8 cellular contexts compared by ENCODE assay signal in genomic region chr19:52734340-52734892, GRCh38. TPM values are rescaled to one million over a fixed set of nuclear protein-coding genes. Genes with fewer than 3 reads are reported as not detected.
DNase-seq lines count a peak whose midpoint lies in the region; ATAC-seq and TF ChIP-seq lines count a peak whose summit lies in the region.

No MANE protein-coding gene starts in this region.

- no peaks in the 10 kb centered on the region for H3K27me3 ChIP-seq in A673 (replicated peaks; ENCODE audit: insufficient read depth, low read depth, low read length, poor library complexity)
- no peaks in the 10 kb centered on the region for H3K27me3 ChIP-seq in Peyer's patch
- H3K27me3 ChIP-seq in endodermal cell (ENCODE audit: control insufficient read depth, insufficient read depth, low read length, poor library complexity, severe bottlenecking): no peaks in the 10 kb centered on the region
- no peaks in the 10 kb centered on the region for H3K27me3 ChIP-seq in mucosa of stomach (ENCODE audit: control insufficient read depth, insufficient read depth, low read length)
- no peaks in the 10 kb centered on the region for H3K27me3 ChIP-seq in aorta (ENCODE audit: control insufficient read depth in 1 of 2, insufficient read depth in 2 of 2, low read length in 1 of 2)

- DNase-seq in A673 (ENCODE audit: low spot score): peak; percentile 25
- no peak for DNase-seq in Peyer's patch
- DNase-seq in endodermal cell: peak; percentile 69
- peak in 1 of 2 donors; percentile 77 for DNase-seq in aorta
- DNase-seq in NCI-H2029 (lab: John Stamatoyannopoulos, UW): no peak

- no peak for TF ChIP-seq POLR2A in Peyer's patch (IDR thresholded peaks at IDR 0.05)

- H3K9ac ChIP-seq in endodermal cell (ENCODE audit: extremely low read depth, low read length, poor library complexity, severe bottlenecking) (peak overlapping the region; percentile 88), mucosa of stomach (ENCODE audit: low read length) (peak overlapping the region; percentile 94)

- peaks cover 10% of the 10 kb centered on the region for H3K9me3 Mint-ChIP-seq in endodermal cell

- ATAC-seq in HG02852 (IDR thresholded peaks at IDR 0.05; ENCODE audit: unreplicated experiment) (peak; percentile 43), aorta (ENCODE audit: low FRiP score) (peak; percentile 51)

- no peaks in the 10 kb centered on the region for H3K27me3 Mint-ChIP-seq in endodermal cell (ENCODE audit: insufficient read depth)

- no peaks in the 10 kb centered on the region for H3K4me1 ChIP-seq in A673 (ENCODE audit: insufficient read depth, low read length, poor library complexity, severe bottlenecking)
- H3K4me1 ChIP-seq in Peyer's patch: peaks cover 0 to 12% (median 0%) of the 10 kb centered on the region in 4 donors
- H3K4me1 ChIP-seq in endodermal cell (ENCODE audit: control insufficient read depth, insufficient read depth, low read length): peaks cover 5% of the 10 kb centered on the region
- H3K4me1 ChIP-seq in mucosa of stomach (ENCODE audit: control insufficient read depth, insufficient read depth, low read length): no peaks in the 10 kb centered on the region
- no peaks in the 10 kb centered on the region for H3K4me1 ChIP-seq in aorta (ENCODE audit: control insufficient read depth in 1 of 2, insufficient read depth in 2 of 2, low read length in 2 of 2)

- TF ChIP-seq CTCF in A673 (conservative IDR thresholded peaks at IDR 0.05; ENCODE audit: low read depth, low read length) (no peak), GM12875 (IDR thresholded peaks at IDR 0.05; ENCODE audit: borderline replicate concordance, insufficient read depth, low read depth, low read length) (no peak), Peyer's patch (IDR thresholded peaks at IDR 0.05) (no peak), endodermal cell (conservative IDR thresholded peaks at IDR 0.05) (no peak)

- peak overlapping the region; percentile 100 for H3K27ac Mint-ChIP-seq in endodermal cell

- CTCF ChIA-PET in A673 (lab: Charles Lee): no interaction called here

- peaks cover 24% of the 10 kb centered on the region for H3K36me3 Mint-ChIP-seq in endodermal cell (ENCODE audit: low read depth)

- intact Hi-C loops in A673 (cut with micrococcal nuclease; ENCODE audit: unreplicated experiment) (no loop called here), aorta (cut with DNase I) (loop anchor here in 1 of 2 donors (2.0 kb wide), 1 partner anchor 44 kb away; no protein-coding TSS in a partner anchor)

- H3K9me3 ChIP-seq in A673 (ENCODE audit: low read depth, low read length, poor library complexity, severe bottlenecking) (no peaks in the 10 kb centered on the region), Peyer's patch (peaks cover 0 to 4% (median 0%) of the 10 kb centered on the region in 4 donors), endodermal cell (ENCODE audit: control insufficient read depth, low read length) (peaks cover 15% of the 10 kb centered on the region), mucosa of stomach (ENCODE audit: control insufficient read depth, low read length) (no peaks in the 10 kb centered on the region), aorta (ENCODE audit: control insufficient read depth, low read length) (no peaks in the 10 kb centered on the region)

- H3K4me3 Mint-ChIP-seq in endodermal cell: peak overlapping the region; percentile 77

- TSS peak; percentile 81 for BruUV-seq in A673 (replicated peaks; lab: Mats Ljungman, UMichigan)

- POLR2A ChIA-PET in A673 (lab: Charles Lee; ENCODE audit: low non-redundant PET): no interaction called here

- H3K27ac ChIP-seq in A673 (ENCODE audit: low read depth, low read length, poor library complexity, severe bottlenecking) (peak overlapping the region; percentile 86), Peyer's patch (peak overlapping the region; percentile 61 to 84 (median 82)), endodermal cell (ENCODE audit: low read depth, low read length) (peak overlapping the region; percentile 8), aorta (ENCODE audit: low read depth in 1 of 2, low read length in 2 of 2) (peak overlapping the region in 1 of 2 donors; percentile 65)

- 0% methylated on average over 21 to 38 of the region's 39 CpGs for WGBS in endodermal cell (ENCODE audit: insufficient coverage in 1 of 2, insufficient read length in 1 of 2), 2 experiments
- WGBS in aorta, 2 donors: 0 to 1% methylated on average over 38 to 39 of the region's 39 CpGs

- H3K4me1 Mint-ChIP-seq in endodermal cell: peaks cover 26% of the 10 kb centered on the region

- H3K36me3 ChIP-seq in A673 (ENCODE audit: insufficient read depth, low read length, poor library complexity, severe bottlenecking): no peaks in the 10 kb centered on the region
- peaks cover 0 to 14% (median 0%) of the 10 kb centered on the region in 3 donors for H3K36me3 ChIP-seq in Peyer's patch
- peaks cover 16% of the 10 kb centered on the region for H3K36me3 ChIP-seq in endodermal cell (ENCODE audit: control insufficient read depth, insufficient read depth, low read length)
- no peaks in the 10 kb centered on the region for H3K36me3 ChIP-seq in mucosa of stomach (ENCODE audit: control insufficient read depth, insufficient read depth, low read length)
- H3K36me3 ChIP-seq in aorta (ENCODE audit: control insufficient read depth in 1 of 2, insufficient read depth in 2 of 2, low read length in 1 of 2): no peaks in the 10 kb centered on the region

- H3K4me3 ChIP-seq in A673 (ENCODE audit: low read depth, low read length, poor library complexity, severe bottlenecking): peak overlapping the region; percentile 93
- H3K4me3 ChIP-seq in GM12875 (ENCODE audit: low read depth, low read length): peak overlapping the region; percentile 64
- H3K4me3 ChIP-seq in Peyer's patch: peak overlapping the region; percentile 62 to 87 (median 76)
- peak overlapping the region; percentile 98 for H3K4me3 ChIP-seq in endodermal cell (ENCODE audit: low read length)
- H3K4me3 ChIP-seq in mucosa of stomach (ENCODE audit: low read length): peak overlapping the region; percentile 85
- peak overlapping the region; percentile 73 to 80 for H3K4me3 ChIP-seq in aorta (ENCODE audit: low read length in 2 of 2)

RNA-seq across cellular contexts. Expression of gene ZNF611, which starts 0.4 kb away (rescaled TPM):
- total RNA-seq in A673 (2021): 16.7 and 21.7 TPM in 2 replicates
- 10 to 100 TPM; 14.5 to 19.0 (median 16.3) TPM for total RNA-seq in Peyer's patch
- 100 to 1,000 TPM in 1 of 2 donors, 10 to 100 TPM in 1; 96.9 to 136 TPM for total RNA-seq in endodermal cell
- polyA plus RNA-seq in endodermal cell (2013, experiment 1 of 2): 12.4 TPM
- polyA plus RNA-seq in endodermal cell (2013, experiment 2 of 2): 15.0 TPM
- 10 to 100 TPM; 20.9 to 28.5 TPM for total RNA-seq in aorta
- polyA plus RNA-seq in aorta: 1 to 10 TPM; 1.5 to 2.7 TPM

RNA-seq across cellular contexts. Expression of gene ZNF600, which starts 52.2 kb away (rescaled TPM):
- 1.5 and 1.8 TPM in 2 replicates for total RNA-seq in A673 (2021)
- 10 to 100 TPM; 28.1 to 59.3 (median 42.8) TPM for total RNA-seq in Peyer's patch
- total RNA-seq in endodermal cell: 10 to 100 TPM; 26.2 to 32.3 TPM
- polyA plus RNA-seq in endodermal cell (2013, experiment 1 of 2): 6.1 TPM
- polyA plus RNA-seq in endodermal cell (2013, experiment 2 of 2): 6.4 TPM
- total RNA-seq in aorta: 10 to 100 TPM; 12.6 to 14.4 TPM
- 10 to 100 TPM in 1 of 2 donors, 1 to 10 TPM in 1; 1.1 to 14.8 TPM for polyA plus RNA-seq in aorta

Comparison
In these comparisons a context has a peak if more than half of its experiments do, and no peak if none do; other contexts are left out.
1. DNase-seq: peak in A673 (single experiment) and endodermal cell (single experiment); none in Peyer's patch (0 of 3) and NCI-H2029 (single experiment).
2. Peak in every context shown above with its lines, with median percentiles within 50 percentile points of each other: H3K4me3 ChIP-seq.